22 cellular contexts compared by ENCODE assay signal in the genomic region with DNA sequence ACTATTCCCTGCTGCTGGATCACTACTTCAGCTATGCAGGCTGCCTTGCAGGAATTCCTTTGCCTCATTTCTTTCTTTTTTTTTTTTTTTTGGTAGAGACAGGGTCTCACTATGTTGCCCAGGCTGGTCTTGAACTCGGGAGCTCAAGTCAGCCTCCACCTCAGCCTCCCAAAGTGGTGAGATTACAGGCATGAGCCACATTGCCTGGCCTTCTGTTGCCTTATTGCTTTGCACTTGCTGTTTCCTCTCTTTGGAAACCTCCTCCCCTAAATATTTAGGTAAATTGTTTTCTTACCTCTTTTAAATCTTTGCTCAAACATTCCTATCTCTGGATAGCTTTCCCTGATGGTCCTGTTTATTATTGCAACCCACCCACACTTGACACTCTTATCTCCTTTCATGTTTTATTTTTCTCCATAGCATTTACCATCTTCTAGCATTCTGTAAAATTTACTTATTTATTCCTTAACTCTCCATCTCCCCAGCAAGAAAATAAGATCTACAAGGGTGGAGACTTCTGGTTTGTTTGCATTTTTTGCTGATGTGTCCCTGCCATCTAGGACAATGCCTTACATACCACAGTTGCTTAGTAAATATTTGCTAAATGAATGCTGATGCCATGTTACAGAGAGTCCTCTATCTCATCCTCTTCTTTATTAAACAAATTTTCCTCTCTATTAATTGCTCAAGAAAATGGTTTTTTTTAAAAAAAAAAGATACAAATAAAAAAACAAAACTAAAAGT.
DNase-seq lines count a peak whose midpoint lies in the region; ATAC-seq and TF ChIP-seq lines count a peak whose summit lies in the region.
"Had no signal": no experiment of that assay in that cellular context is flagged by ENCODE, and none has a peak within 500 bp of the region (broad histone marks: within the 10 kb centered on the region; RNA-seq: fewer than 3 reads in every experiment).

No MANE protein-coding gene starts in this region.

- TF ChIP-seq CTCF in endodermal cell (conservative IDR thresholded peaks at IDR 0.05): no peak

- peaks cover 28% of the 10 kb centered on the region for H3K4me1 Mint-ChIP-seq in endodermal cell
- peaks cover 9 to 17% of the 10 kb centered on the region in 2 donors for H3K4me1 Mint-ChIP-seq in stimulated activated naive B cell treated with anti-CD40 and anti-IgM and Interleukin-4, amounts not matched to agents 10 μg/mL and 1 μg/mL and 100 μg/mL, for 72 hours
- H3K4me1 Mint-ChIP-seq: nephron, T-helper 17 cell had no signal

- peaks cover 12% of the 10 kb centered on the region for H3K9me3 Mint-ChIP-seq in endodermal cell
- H3K9me3 Mint-ChIP-seq in stimulated activated naive B cell treated with anti-CD40 and anti-IgM and Interleukin-4, amounts not matched to agents 10 μg/mL and 1 μg/mL and 100 μg/mL, for 72 hours: no peaks in the 10 kb centered on the region
- H3K9me3 Mint-ChIP-seq: activated T-cell treated with anti-CD3 and anti-CD28 coated beads, Interleukin-2, amount 50 U/mL, for 4 hours; CD4-positive, alpha-beta T cell had no signal

- H3K36me3 ChIP-seq in endodermal cell (ENCODE audit: control insufficient read depth, insufficient read depth, low read length): no peaks in the 10 kb centered on the region
- H3K36me3 ChIP-seq: adrenal gland, heart left ventricle, left ventricle myocardium inferior had no signal

- no peak overlapping the region for H3K4me3 Mint-ChIP-seq in endodermal cell
- H3K4me3 Mint-ChIP-seq in stimulated activated naive B cell treated with anti-CD40 and anti-IgM and Interleukin-4, amounts not matched to agents 10 μg/mL and 1 μg/mL and 100 μg/mL, for 72 hours: no peak overlapping the region
- H3K4me3 Mint-ChIP-seq: activated T-cell treated with anti-CD3 and anti-CD28 coated beads, Interleukin-2, amount 50 U/mL, for 4 hours; CD4-positive, alpha-beta T cell; nephron; T-helper 17 cell had no signal

- peaks cover 25% of the 10 kb centered on the region for H3K9me3 ChIP-seq in endodermal cell (ENCODE audit: control insufficient read depth, low read length)

- DNase-seq in ELF-1 (ENCODE audit: low read depth, low spot score) (peak; percentile 3), NCI-H460 (ENCODE audit: extremely low read depth, low read depth) (peak; percentile 36), endodermal cell (no peak), non-pigmented ciliary epithelial cell (ENCODE audit: low read depth) (peak; percentile 20)
- no peak for DNase-seq in stimulated activated naive B cell treated with anti-CD40 and anti-IgM and Interleukin-4, amounts not matched to agents 10 μg/mL and 1 μg/mL and 100 μg/mL, for 72 hours
- DNase-seq: activated CD4-positive, alpha-beta T cell treated with anti-CD3 and anti-CD28 coated beads, Interleukin-2, amount 50 U/mL, for 1 hour; activated T-cell treated with anti-CD3 and anti-CD28 coated beads, Interleukin-2, amount 50 U/mL, for 4 hours; adrenal gland; CD4-positive, alpha-beta T cell; dorsolateral prefrontal cortex; GDM1; heart left ventricle; left ventricle myocardium inferior; NCI-H1436; NCI-H446 treated with DMSO at 0.1 percent for 48 hours; OCI-M1; T-helper 17 cell had no signal

- no peak overlapping the region for H3K9ac ChIP-seq in endodermal cell (ENCODE audit: extremely low read depth, low read length, poor library complexity, severe bottlenecking)

- peak overlapping the region; percentile 80 for H3K27ac Mint-ChIP-seq in endodermal cell
- no peak overlapping the region for H3K27ac Mint-ChIP-seq in stimulated activated naive B cell treated with anti-CD40 and anti-IgM and Interleukin-4, amounts not matched to agents 10 μg/mL and 1 μg/mL and 100 μg/mL, for 72 hours
- H3K27ac Mint-ChIP-seq: CD4-positive, alpha-beta T cell; nephron; T-helper 17 cell had no signal

- H3K4me1 ChIP-seq in endodermal cell (ENCODE audit: control insufficient read depth, insufficient read depth, low read length): peaks cover 14% of the 10 kb centered on the region
- H3K4me1 ChIP-seq: adrenal gland, left ventricle myocardium inferior had no signal

- H3K27me3 ChIP-seq in endodermal cell (ENCODE audit: control insufficient read depth, insufficient read depth, low read length, poor library complexity, severe bottlenecking): no peaks in the 10 kb centered on the region
- H3K27me3 ChIP-seq: adrenal gland, heart left ventricle had no signal

- ATAC-seq in HG03280 (IDR thresholded peaks at IDR 0.05; ENCODE audit: unreplicated experiment) (no peak), GM21786 (IDR thresholded peaks at IDR 0.05; ENCODE audit: unreplicated experiment) (no peak), GM21526 (IDR thresholded peaks at IDR 0.05; ENCODE audit: low FRiP score, unreplicated experiment) (no peak)
- no peak for ATAC-seq in stimulated activated naive B cell treated with anti-CD40 and anti-IgM and Interleukin-4, amounts not matched to agents 10 μg/mL and 1 μg/mL and 100 μg/mL, for 72 hours (replicated peaks)
- ATAC-seq: activated T-cell treated with anti-CD3 and anti-CD28 coated beads, Interleukin-2, amount 50 U/mL, for 4 hours; heart left ventricle; sciatic nerve; T-helper 17 cell had no signal

- no peak overlapping the region for H3K27ac ChIP-seq in endodermal cell (ENCODE audit: low read depth, low read length)
- H3K27ac ChIP-seq: adrenal gland, dorsolateral prefrontal cortex, heart left ventricle, left ventricle myocardium inferior had no signal

- H3K27me3 Mint-ChIP-seq in endodermal cell (ENCODE audit: insufficient read depth): no peaks in the 10 kb centered on the region
- no peaks in the 10 kb centered on the region for H3K27me3 Mint-ChIP-seq in stimulated activated naive B cell treated with anti-CD40 and anti-IgM and Interleukin-4, amounts not matched to agents 10 μg/mL and 1 μg/mL and 100 μg/mL, for 72 hours

- H3K36me3 Mint-ChIP-seq in endodermal cell (ENCODE audit: low read depth): peaks cover 3% of the 10 kb centered on the region
- H3K36me3 Mint-ChIP-seq in stimulated activated naive B cell treated with anti-CD40 and anti-IgM and Interleukin-4, amounts not matched to agents 10 μg/mL and 1 μg/mL and 100 μg/mL, for 72 hours: peaks cover 0 to 2% of the 10 kb centered on the region in 2 donors

- 92% methylated on average over 1 of the region's 1 CpG; no CpG with 5 or more reads in 1 of the 2 experiments for WGBS in endodermal cell (ENCODE audit: insufficient coverage in 1 of 2, insufficient read length in 1 of 2), 2 experiments

- H3K4me3 ChIP-seq in endodermal cell (ENCODE audit: low read length): peak overlapping the region; percentile 21
- H3K4me3 ChIP-seq: adrenal gland, dorsolateral prefrontal cortex, heart left ventricle, left ventricle myocardium inferior had no signal

Comparison
In these comparisons a context has a peak if more than half of its experiments do, and no peak if none do; other contexts are left out.
1. DNase-seq: peak in ELF-1 (single experiment), NCI-H460 (single experiment) and non-pigmented ciliary epithelial cell (single experiment); none in endodermal cell (single experiment) and stimulated activated naive B cell treated with anti-CD40 and anti-IgM and Interleukin-4, amounts not matched to agents 10 μg/mL and 1 μg/mL and 100 μg/mL, for 72 hours (single experiment).